In the genomic region with DNA sequence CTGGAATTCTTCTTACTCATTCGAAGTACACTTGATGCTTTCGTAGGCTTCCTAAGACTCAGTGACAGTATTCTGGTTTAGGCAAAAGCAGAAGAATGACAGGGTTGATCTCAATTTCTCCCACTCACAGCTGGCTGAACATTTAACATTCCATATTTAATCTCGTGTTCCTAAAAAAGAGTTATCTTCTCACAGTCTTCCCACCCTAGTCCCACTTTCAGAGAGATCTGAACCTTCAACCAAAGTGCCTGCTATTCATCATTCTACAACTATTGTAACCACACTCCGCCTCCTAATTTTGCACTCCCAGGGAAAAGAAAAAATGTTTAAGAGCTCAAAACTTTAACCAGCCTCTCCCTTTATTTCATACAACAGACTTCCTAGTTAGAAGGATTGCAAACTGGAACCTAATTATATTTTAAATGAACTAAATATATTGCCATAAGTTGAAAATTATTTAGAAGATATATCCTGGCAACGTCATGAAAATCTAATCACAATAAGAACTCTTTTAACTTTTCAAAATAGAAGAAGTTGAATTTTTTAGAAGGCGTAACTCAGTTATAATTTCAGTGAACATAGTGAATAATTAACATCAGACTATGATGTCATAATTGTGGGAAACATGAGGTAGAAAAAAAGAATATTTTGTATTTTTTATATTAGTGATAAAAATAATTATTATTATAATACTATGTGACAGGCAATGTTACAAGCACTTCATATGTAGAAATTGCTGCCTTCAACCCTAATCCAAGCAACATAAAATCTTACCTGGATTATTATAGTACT, we compare ENCODE assay signal across 28 cellular contexts.
"Had no signal": no experiment of that assay in that cellular context is flagged by ENCODE, and none has a peak within 500 bp of the region (broad histone marks: within the 10 kb centered on the region; RNA-seq: fewer than 3 reads in every experiment).

No MANE protein-coding gene starts in this region.

- DNase-seq: activated CD4-positive, alpha-beta T cell treated with anti-CD3 and anti-CD28 coated beads for 1 hour; activated CD4-positive, alpha-beta T cell treated with anti-CD3 and anti-CD28 coated beads for 48 hours; activated CD4-positive, CD25-positive, alpha-beta regulatory T cell; activated CD8-positive, alpha-beta T cell treated with anti-CD3 and anti-CD28 coated beads for 36 hours; activated gamma-delta T cell; activated naive CD4-positive, alpha-beta T cell treated with Interleukin-2 at 50 U/mL for 16 hours; activated naive CD8-positive, alpha-beta T cell treated with anti-CD3 and anti-CD28 coated beads, Interleukin-2, amount 10 ng/mL, durations not matched to agents 7 days and 5 days; activated T-cell treated with anti-CD3 and anti-CD28 coated beads, Interleukin-2, amount 50 U/mL, for 24 hours; adrenal gland; Karpas-422; KBM-7; NCI-H1048; NCI-H1105 treated with DMSO at 0.1 percent for 48 hours; NCI-H1436; NCI-H1694 treated with DMSO at 0.1 percent for 48 hours; NCI-H2029; NCI-H345; NCI-H524 treated with DMSO at 0.1 percent for 48 hours; SHP77; SJCRH30; T1000; WERI-Rb-1 had no signal

- FAIRE-seq: bronchial epithelial cell had no signal

- ATAC-seq: activated CD8-positive, alpha-beta T cell treated with anti-CD3 and anti-CD28 coated beads for 36 hours; Panc1 had no signal

- H3K9me3 ChIP-seq: adrenal gland, SJCRH30 had no signal

- H3K36me3 Mint-ChIP-seq: activated naive CD4-positive, alpha-beta T cell treated with anti-CD3 and anti-CD28 coated beads, Interleukin-2, amount 50 U/mL, for 24 hours; activated naive CD8-positive, alpha-beta T cell treated with anti-CD3 and anti-CD28 coated beads, Interleukin-2, amount 10 ng/mL, durations not matched to agents 7 days and 5 days; brain had no signal

- H3K4me3 ChIP-seq: adrenal gland, SJCRH30, SK-N-MC had no signal

- H3K9me3 Mint-ChIP-seq: brain had no signal

- H3K4me1 ChIP-seq: adrenal gland, SJCRH30 had no signal

- H3K4me3 Mint-ChIP-seq: activated CD8-positive, alpha-beta T cell treated with anti-CD3 and anti-CD28 coated beads for 36 hours; activated naive CD4-positive, alpha-beta T cell treated with anti-CD3 and anti-CD28 coated beads, Interleukin-2, amount 50 U/mL, for 24 hours; activated naive CD8-positive, alpha-beta T cell treated with anti-CD3 and anti-CD28 coated beads, Interleukin-2, amount 10 ng/mL, durations not matched to agents 7 days and 5 days; activated T-cell treated with anti-CD3 and anti-CD28 coated beads, Interleukin-2, amount 50 U/mL, for 24 hours; brain had no signal

- H3K27me3 Mint-ChIP-seq: activated CD8-positive, alpha-beta T cell treated with anti-CD3 and anti-CD28 coated beads for 36 hours; activated naive CD4-positive, alpha-beta T cell treated with anti-CD3 and anti-CD28 coated beads, Interleukin-2, amount 50 U/mL, for 24 hours; activated naive CD8-positive, alpha-beta T cell treated with anti-CD3 and anti-CD28 coated beads, Interleukin-2, amount 10 ng/mL, durations not matched to agents 7 days and 5 days; activated T-cell treated with anti-CD3 and anti-CD28 coated beads, Interleukin-2, amount 50 U/mL, for 24 hours; brain had no signal

- H3K27me3 ChIP-seq: adrenal gland, SJCRH30 had no signal

- H3K4me1 Mint-ChIP-seq: activated naive CD4-positive, alpha-beta T cell treated with anti-CD3 and anti-CD28 coated beads, Interleukin-2, amount 50 U/mL, for 24 hours; activated naive CD8-positive, alpha-beta T cell treated with anti-CD3 and anti-CD28 coated beads, Interleukin-2, amount 10 ng/mL, durations not matched to agents 7 days and 5 days had no signal

- H3K27ac ChIP-seq: adrenal gland, SJCRH30, SK-N-MC, WERI-Rb-1 had no signal

- H3K27ac Mint-ChIP-seq: activated CD8-positive, alpha-beta T cell treated with anti-CD3 and anti-CD28 coated beads for 36 hours; activated naive CD4-positive, alpha-beta T cell treated with anti-CD3 and anti-CD28 coated beads, Interleukin-2, amount 50 U/mL, for 24 hours; activated naive CD8-positive, alpha-beta T cell treated with anti-CD3 and anti-CD28 coated beads, Interleukin-2, amount 10 ng/mL, durations not matched to agents 7 days and 5 days; activated T-cell treated with anti-CD3 and anti-CD28 coated beads, Interleukin-2, amount 50 U/mL, for 24 hours; activated T-helper 2 cell treated with anti-CD3 and anti-CD28 coated beads, Interferon-gamma antibody, Interleukin-2, Interleukin-4, amounts not matched to agents 10 μg/mL and 5 μg/mL and 100 μg/mL, durations not matched to agents 14 hours and 24 hours and 36 hours; brain had no signal

- H3K36me3 ChIP-seq: adrenal gland, SJCRH30, WERI-Rb-1 had no signal
